Comparison of ENCODE assay signal across 23 cellular contexts in genomic region chr9:113985968-113986585, GRCh38.
DNase-seq lines count a peak whose midpoint lies in the region; ATAC-seq, FAIRE-seq and TF ChIP-seq lines count a peak whose summit lies in the region.
"Had no signal": no experiment of that assay in that cellular context is flagged by ENCODE, and none has a peak within 500 bp of the region (broad histone marks: within the 10 kb centered on the region; RNA-seq: fewer than 3 reads in every experiment).

No MANE protein-coding gene starts in this region.

- H3K4me3 Mint-ChIP-seq in neural progenitor cell, result no peak overlapping the region
- H3K4me3 Mint-ChIP-seq in activated CD4-positive, alpha-beta T cell treated with anti-CD3 and anti-CD28 coated beads for 36 hours, result no peak overlapping the region
- H3K4me3 Mint-ChIP-seq: activated CD4-positive, alpha-beta T cell treated with anti-CD3 and anti-CD28 coated beads, Interleukin-2, amount 10 ng/mL, durations not matched to agents 7 days and 5 days; endodermal cell had no signal

- H3F3A ChIP-seq in neural progenitor cell (ENCODE audit: low read depth), result no peaks in the 10 kb centered on the region

- no peak overlapping the region for H2AFZ ChIP-seq in neural progenitor cell (replicated peaks)

- H3K27me3 Mint-ChIP-seq in neural progenitor cell (ENCODE audit: insufficient read depth, low read depth), result peaks cover 2% of the 10 kb centered on the region
- H3K27me3 Mint-ChIP-seq in activated CD4-positive, alpha-beta T cell treated with anti-CD3 and anti-CD28 coated beads for 36 hours, result no peaks in the 10 kb centered on the region
- H3K27me3 Mint-ChIP-seq: activated CD4-positive, alpha-beta T cell treated with anti-CD3 and anti-CD28 coated beads, Interleukin-2, amount 10 ng/mL, durations not matched to agents 7 days and 5 days; naive B cell had no signal

- no peaks in the 10 kb centered on the region for H3K4me1 ChIP-seq in neural progenitor cell
- H3K4me1 ChIP-seq: foreskin keratinocyte had no signal

- no peaks in the 10 kb centered on the region for H3K36me3 ChIP-seq in neural progenitor cell
- H3K36me3 ChIP-seq: MG63 had no signal

- no peak for TF ChIP-seq CTCF in choroid plexus epithelial cell (conservative IDR thresholded peaks at IDR 0.05; ENCODE audit: low read depth, low read length)
- TF ChIP-seq CTCF in neural progenitor cell (IDR thresholded peaks at IDR 0.05), result no peak

- ATAC-seq in activated CD4-positive, alpha-beta T cell treated with anti-CD3 and anti-CD28 coated beads for 36 hours, result no peak
- ATAC-seq: foreskin keratinocyte, left ventricle myocardium superior, PC-3 had no signal

- no peak overlapping the region for H3K27ac ChIP-seq in neural progenitor cell
- H3K27ac ChIP-seq: foreskin keratinocyte, SK-N-MC had no signal

- FAIRE-seq in HTR-8/SVneo (lab: Jason Lieb, UNC), result no peak
- FAIRE-seq: GM12892 had no signal

- H3K9me3 ChIP-seq in neural progenitor cell (ENCODE audit: low read depth), result no peaks in the 10 kb centered on the region
- H3K9me3 ChIP-seq: MG63 had no signal

- CTCF ChIA-PET in activated CD4-positive, alpha-beta T cell treated with anti-CD3 and anti-CD28 coated beads for 36 hours (lab: Charles Lee), result interaction anchor here (0.5 kb wide), 1 partner anchor 376 kb away, joined by 3 read pairs; no protein-coding TSS in a partner anchor

- H3K79me2 ChIP-seq in neural progenitor cell (ENCODE audit: low read depth), result no peaks in the 10 kb centered on the region

- no peak overlapping the region for H3K9ac ChIP-seq in neural progenitor cell

- no peaks in the 10 kb centered on the region for H3K9me3 Mint-ChIP-seq in neural progenitor cell
- H3K9me3 Mint-ChIP-seq in activated CD4-positive, alpha-beta T cell treated with anti-CD3 and anti-CD28 coated beads for 36 hours (ENCODE audit: low read depth), result no peaks in the 10 kb centered on the region
- H3K9me3 Mint-ChIP-seq: activated CD4-positive, alpha-beta T cell treated with anti-CD3 and anti-CD28 coated beads, Interleukin-2, amount 10 ng/mL, durations not matched to agents 7 days and 5 days; endodermal cell; naive B cell had no signal

- peaks cover 9% of the 10 kb centered on the region for H3K4me1 Mint-ChIP-seq in neural progenitor cell
- no peaks in the 10 kb centered on the region for H3K4me1 Mint-ChIP-seq in activated CD4-positive, alpha-beta T cell treated with anti-CD3 and anti-CD28 coated beads for 36 hours
- H3K4me1 Mint-ChIP-seq: activated CD4-positive, alpha-beta T cell treated with anti-CD3 and anti-CD28 coated beads, Interleukin-2, amount 10 ng/mL, durations not matched to agents 7 days and 5 days; endodermal cell had no signal

- H3K4me2 ChIP-seq in neural progenitor cell, result no peak overlapping the region

- POLR2A ChIA-PET in activated CD4-positive, alpha-beta T cell treated with anti-CD3 and anti-CD28 coated beads for 36 hours (lab: Charles Lee), result no interaction called here

- intact Hi-C loops in activated CD4-positive, alpha-beta T cell treated with anti-CD3 and anti-CD28 coated beads for 36 hours (cut with DNase I, micrococcal nuclease), result no loop called here

- peaks cover 29% of the 10 kb centered on the region for H3K36me3 Mint-ChIP-seq in neural progenitor cell
- H3K36me3 Mint-ChIP-seq in activated CD4-positive, alpha-beta T cell treated with anti-CD3 and anti-CD28 coated beads for 36 hours (ENCODE audit: low read depth), result no peaks in the 10 kb centered on the region

- H3K27me3 ChIP-seq in neural progenitor cell, result no peaks in the 10 kb centered on the region
- H3K27me3 ChIP-seq: foreskin keratinocyte, MG63 had no signal

- DNase-seq in EL, result peak; percentile 38
- peak; percentile 21 for DNase-seq in NCI-H226
- peak; percentile 52 for DNase-seq in choroid plexus epithelial cell (ENCODE audit: low read depth)
- no peak for DNase-seq in neural progenitor cell (ENCODE audit: low spot score)
- DNase-seq in activated CD4-positive, alpha-beta T cell treated with anti-CD3 and anti-CD28 coated beads for 36 hours, result no peak
- no peak for DNase-seq in NCI-H446 treated with DMSO at 0.1 percent for 48 hours (lab: John Stamatoyannopoulos, UW)
- no peak for DNase-seq in NCI-H510A (lab: John Stamatoyannopoulos, UW)
- DNase-seq in HTR-8/SVneo (ENCODE audit: insufficient read length, low spot score), result no peak
- DNase-seq: activated CD4-positive, alpha-beta T cell treated with anti-CD3 and anti-CD28 coated beads, Interleukin-2, amount 10 ng/mL, durations not matched to agents 7 days and 5 days; activated naive CD4-positive, alpha-beta T cell treated with anti-CD3 and anti-CD28 coated beads, Interleukin-2, amount 50 U/mL, for 16 hours; activated T-cell treated with anti-CD3 and anti-CD28 coated beads for 4 hours; endodermal cell; foreskin keratinocyte; GF-D8; HCEC 1CT; left ventricle myocardium superior; MG63; naive B cell; NCI-H2029; NCI-H524 treated with DMSO at 0.1 percent for 48 hours; PC-3 had no signal

- H3K4me3 ChIP-seq in choroid plexus epithelial cell (ENCODE audit: low read depth, low read length) (no peak overlapping the region), neural progenitor cell (no peak overlapping the region)
- H3K4me3 ChIP-seq: MG63, SK-N-MC had no signal

- H4K20me1 ChIP-seq in neural progenitor cell (ENCODE audit: low read depth), result peaks cover 19% of the 10 kb centered on the region

- H3K27ac Mint-ChIP-seq in neural progenitor cell, result peak overlapping the region; percentile 57
- no peak overlapping the region for H3K27ac Mint-ChIP-seq in activated CD4-positive, alpha-beta T cell treated with anti-CD3 and anti-CD28 coated beads for 36 hours
- H3K27ac Mint-ChIP-seq: activated CD4-positive, alpha-beta T cell treated with anti-CD3 and anti-CD28 coated beads, Interleukin-2, amount 10 ng/mL, durations not matched to agents 7 days and 5 days; endodermal cell had no signal

Comparison
In these comparisons a context has a peak if more than half of its experiments do, and no peak if none do; other contexts are left out.
1. DNase-seq: peak in EL (single experiment), NCI-H226 (single experiment) and choroid plexus epithelial cell (single experiment); none in neural progenitor cell (single experiment), activated CD4-positive, alpha-beta T cell treated with anti-CD3 and anti-CD28 coated beads for 36 hours (single experiment), NCI-H446 treated with DMSO at 0.1 percent for 48 hours (single experiment), NCI-H510A (single experiment) and HTR-8/SVneo (single experiment).